ENCODE assay signal across 26 cellular contexts in genomic region chr16:79215289-79215688, GRCh38.
A peak's percentile ranks its signal among the peaks of the same experiment; 100 is the strongest.
DNase-seq lines count a peak whose midpoint lies in the region; ATAC-seq, FAIRE-seq and TF ChIP-seq lines count a peak whose summit lies in the region.
"Had no signal": no experiment of that assay in that cellular context is flagged by ENCODE, and none has a peak within 500 bp of the region (broad histone marks: within the 10 kb centered on the region; RNA-seq: fewer than 3 reads in every experiment).

No MANE protein-coding gene starts in this region.

- peak overlapping the region; percentile 49; the same call in 1 of the 2 replicates for H2BK20ac ChIP-seq in H1 (ENCODE audit: low read length)

- no peak overlapping the region for H3K4me3 Mint-ChIP-seq in activated CD8-positive, alpha-beta memory T cell treated with anti-CD3 and anti-CD28 coated beads, Interleukin-2, amount 10 ng/mL, durations not matched to agents 7 days and 5 days
- no peak overlapping the region for H3K4me3 Mint-ChIP-seq in stimulated activated memory B cell treated with anti-CD40 and anti-IgM and Interleukin-4, amounts not matched to agents 10 μg/mL and 1 μg/mL and 100 μg/mL, for 72 hours
- H3K4me3 Mint-ChIP-seq: B cell; CD4-positive, alpha-beta T cell; CD8-positive, alpha-beta T cell had no signal

- peak overlapping the region; percentile 40; the same call in 1 of the 2 replicates for H2BK12ac ChIP-seq in H1 (ENCODE audit: low read depth, low read length)

- H3K36me3 ChIP-seq in H1 (ENCODE audit: control insufficient read depth in 2 of 4, insufficient read depth in 4 of 4, low read length in 3 of 4) = no peaks in the 10 kb centered on the region
- H3K36me3 ChIP-seq: BLaER1 treated with 17β-estradiol and CSF1 and Interleukin-3, amounts not matched to agents 10 nM and 100 nM had no signal

- H4K5ac ChIP-seq in H1 (ENCODE audit: insufficient read length, low read depth, low read length) = no peak overlapping the region

- peaks cover 29% of the 10 kb centered on the region for H3K4me1 Mint-ChIP-seq in activated CD8-positive, alpha-beta memory T cell treated with anti-CD3 and anti-CD28 coated beads, Interleukin-2, amount 10 ng/mL, durations not matched to agents 7 days and 5 days
- H3K4me1 Mint-ChIP-seq in stimulated activated memory B cell treated with anti-CD40 and anti-IgM and Interleukin-4, amounts not matched to agents 10 μg/mL and 1 μg/mL and 100 μg/mL, for 72 hours = no peaks in the 10 kb centered on the region
- H3K4me1 Mint-ChIP-seq: B cell had no signal

- no peak overlapping the region for H3K56ac ChIP-seq in H1 (replicated peaks; ENCODE audit: insufficient read length, low read depth, low read length)

- H3K27ac ChIP-seq in H1 (ENCODE audit: low read depth, low read length) = no peak overlapping the region
- H3K27ac ChIP-seq: 22Rv1; A549; BLaER1 treated with 17β-estradiol and CSF1 and Interleukin-3, amounts not matched to agents 10 nM and 100 nM; C4-2B had no signal

- peak; percentile 15 for DNase-seq in activated CD8-positive, alpha-beta memory T cell treated with anti-CD3 and anti-CD28 coated beads for 24 hours
- DNase-seq in activated CD8-positive, alpha-beta memory T cell treated with anti-CD3 and anti-CD28 coated beads, Interleukin-2, amount 10 ng/mL, durations not matched to agents 7 days and 5 days = no peak
- no peak for DNase-seq in H1 (ENCODE audit: low read depth in 1 of 2, low spot score in 2 of 2)
- DNase-seq in AG20443 (ENCODE audit: low spot score) = no peak
- no peak for DNase-seq in AG08395 (ENCODE audit: low spot score)
- DNase-seq: AML-193; CD4-positive, alpha-beta T cell; CD8-positive, alpha-beta T cell; COR-L47; DMS 273 treated with DMSO at 0.1 percent for 48 hours; DMS153; DMS53; DMS79; DND-41; EL; GDM1 had no signal

- H2AK5ac ChIP-seq in H1 (ENCODE audit: low read depth, low read length) = no peak overlapping the region

- TF ChIP-seq RAD21 in H1 (IDR thresholded peaks at IDR 0.05 in 1 of 2, conservative IDR thresholded peaks at IDR 0.05 in 1 of 2; ENCODE audit: low read depth in 2 of 2, low read length in 2 of 2) = no peak

- H3K27me3 ChIP-seq in H1 (replicated peaks in 1 of 4; ENCODE audit: control insufficient read depth in 3 of 4, extremely low read depth in 1 of 4, insufficient read depth in 3 of 4, low read length in 3 of 4) = no peaks in the 10 kb centered on the region
- H3K27me3 ChIP-seq: BLaER1 treated with 17β-estradiol and CSF1 and Interleukin-3, amounts not matched to agents 10 nM and 100 nM had no signal

- H3K18ac ChIP-seq in H1 (ENCODE audit: extremely low read depth, low read length) = no peak overlapping the region

- TF ChIP-seq CTCF in H1 (IDR thresholded peaks at IDR 0.05; ENCODE audit: control extremely low read depth in 1 of 3, insufficient read depth in 1 of 3, low read depth in 1 of 3, low read length in 3 of 3) = no peak

- CTCF ChIA-PET in activated CD8-positive, alpha-beta memory T cell treated with anti-CD3 and anti-CD28 coated beads, Interleukin-2, amount 10 ng/mL, durations not matched to agents 7 days and 5 days (lab: Charles Lee) = interaction anchor here (0.7 kb wide), 1 partner anchor 12 kb away, joined by 3 read pairs; no protein-coding TSS in a partner anchor
- CTCF ChIA-PET in H1 (lab: Charles Lee; ENCODE audit: partially characterized antibody) = interaction anchor here (1.0 kb wide), 1 partner anchor 46 kb away, joined by 3 read pairs; no protein-coding TSS in a partner anchor

- H4K20me1 ChIP-seq in H1 (replicated peaks in 1 of 2; ENCODE audit: control insufficient read depth in 1 of 2, insufficient read depth in 2 of 2, low read length in 2 of 2) = no peaks in the 10 kb centered on the region
- H4K20me1 ChIP-seq: BLaER1 treated with 17β-estradiol and CSF1 and Interleukin-3, amounts not matched to agents 10 nM and 100 nM had no signal

- no peaks in the 10 kb centered on the region for H3K9me3 ChIP-seq in H1 (ENCODE audit: insufficient read depth in 2 of 2, low read depth in 1 of 2, low read length in 1 of 2)
- H3K9me3 ChIP-seq: A549 had no signal

- peaks cover 10% of the 10 kb centered on the region for H3K9me3 Mint-ChIP-seq in activated CD8-positive, alpha-beta memory T cell treated with anti-CD3 and anti-CD28 coated beads, Interleukin-2, amount 10 ng/mL, durations not matched to agents 7 days and 5 days (ENCODE audit: low read depth)
- H3K9me3 Mint-ChIP-seq in stimulated activated memory B cell treated with anti-CD40 and anti-IgM and Interleukin-4, amounts not matched to agents 10 μg/mL and 1 μg/mL and 100 μg/mL, for 72 hours = peaks cover 9% of the 10 kb centered on the region

- H2BK15ac ChIP-seq in H1 (ENCODE audit: low read length) = 0 out of 2 replicates have a peak overlapping the region, but pooled peaks have one; percentile 61

- POLR2A ChIA-PET in H1 (lab: Charles Lee; ENCODE audit: partially characterized antibody) = no interaction called here

- no peaks in the 10 kb centered on the region for H3K27me3 Mint-ChIP-seq in activated CD8-positive, alpha-beta memory T cell treated with anti-CD3 and anti-CD28 coated beads, Interleukin-2, amount 10 ng/mL, durations not matched to agents 7 days and 5 days
- H3K27me3 Mint-ChIP-seq in stimulated activated memory B cell treated with anti-CD40 and anti-IgM and Interleukin-4, amounts not matched to agents 10 μg/mL and 1 μg/mL and 100 μg/mL, for 72 hours = no peaks in the 10 kb centered on the region
- H3K27me3 Mint-ChIP-seq: B cell; CD4-positive, alpha-beta T cell had no signal

- 88% methylated on average over 4 of the region's 4 CpGs; no CpG with 5 or more reads in 1 of the 2 experiments for WGBS in H1 (ENCODE audit: extremely low coverage in 1 of 2, insufficient coverage in 1 of 2, insufficient read length in 1 of 2, insufficient replicate concordance in 2 of 2, low coverage in 1 of 2, low lambda C conversion rate in 2 of 2, missing lambda C conversion rate in 1 of 2), 2 experiments

- H4K91ac ChIP-seq in H1 (replicated peaks; ENCODE audit: insufficient read length, low read length) = no peak overlapping the region

- H3K23me2 ChIP-seq in H1 (ENCODE audit: low read depth, low read length) = no peaks in the 10 kb centered on the region

- peaks cover 17% of the 10 kb centered on the region for H3K36me3 Mint-ChIP-seq in activated CD8-positive, alpha-beta memory T cell treated with anti-CD3 and anti-CD28 coated beads, Interleukin-2, amount 10 ng/mL, durations not matched to agents 7 days and 5 days
- peaks cover 7% of the 10 kb centered on the region for H3K36me3 Mint-ChIP-seq in stimulated activated memory B cell treated with anti-CD40 and anti-IgM and Interleukin-4, amounts not matched to agents 10 μg/mL and 1 μg/mL and 100 μg/mL, for 72 hours
- H3K36me3 Mint-ChIP-seq: CD8-positive, alpha-beta T cell had no signal

- no peaks in the 10 kb centered on the region for H3K79me2 ChIP-seq in H1 (ENCODE audit: control insufficient read depth in 1 of 2, insufficient read depth in 2 of 2, low read length in 2 of 2)

- H2AFZ ChIP-seq in H1 (ENCODE audit: low read length) = no peak overlapping the region

- no peak overlapping the region for H3K14ac ChIP-seq in H1 (ENCODE audit: insufficient read length)

- no peaks in the 10 kb centered on the region for H3K79me1 ChIP-seq in H1 (ENCODE audit: low read depth, low read length)

- TF ChIP-seq POLR2A in H1 (IDR thresholded peaks at IDR 0.05; ENCODE audit: control extremely low read depth in 1 of 2, low read depth in 2 of 2, low read length in 2 of 2) = no peak

- H2BK120ac ChIP-seq in H1 (replicated peaks; ENCODE audit: low read depth, low read length) = no peak overlapping the region

- TF ChIP-seq EP300 in H1 (IDR thresholded peaks at IDR 0.05; ENCODE audit: borderline replicate concordance in 1 of 2, low read depth in 2 of 2, low read length in 2 of 2) = no peak

- H3K27ac Mint-ChIP-seq in activated CD8-positive, alpha-beta memory T cell treated with anti-CD3 and anti-CD28 coated beads, Interleukin-2, amount 10 ng/mL, durations not matched to agents 7 days and 5 days = no peak overlapping the region
- H3K27ac Mint-ChIP-seq in stimulated activated memory B cell treated with anti-CD40 and anti-IgM and Interleukin-4, amounts not matched to agents 10 μg/mL and 1 μg/mL and 100 μg/mL, for 72 hours = no peak overlapping the region
- H3K27ac Mint-ChIP-seq: B cell; CD4-positive, alpha-beta T cell; CD8-positive, alpha-beta T cell had no signal

- no peak overlapping the region for H3K4ac ChIP-seq in H1 (replicated peaks; ENCODE audit: insufficient read length, low read depth, low read length)

- H4K8ac ChIP-seq in H1 (ENCODE audit: extremely low read depth, insufficient read depth, low read length) = no peak overlapping the region

- no peak overlapping the region for H2BK5ac ChIP-seq in H1 (ENCODE audit: low read depth, low read length)

- no peak for ATAC-seq in activated CD8-positive, alpha-beta memory T cell treated with anti-CD3 and anti-CD28 coated beads, Interleukin-2, amount 10 ng/mL, durations not matched to agents 7 days and 5 days
- ATAC-seq in stimulated activated memory B cell treated with anti-CD40 and anti-IgM and Interleukin-4, amounts not matched to agents 10 μg/mL and 1 μg/mL and 100 μg/mL, for 72 hours = peak; percentile 39
- ATAC-seq in GM21528 (IDR thresholded peaks at IDR 0.05; ENCODE audit: low FRiP score, unreplicated experiment) = no peak
- ATAC-seq: A549; CD8-positive, alpha-beta T cell; GM12878 had no signal

- no peak overlapping the region for H3K4me2 ChIP-seq in H1 (ENCODE audit: insufficient read depth in 1 of 2, low read depth in 2 of 2, low read length in 2 of 2)
- H3K4me2 ChIP-seq: A549 had no signal

- H3K23ac ChIP-seq in H1 (ENCODE audit: insufficient read length) = no peak overlapping the region

- peaks cover 1 to 9% (median 6%) of the 10 kb centered on the region in 4 experiments; a peak in 6 of 7 replicates for H3K4me1 ChIP-seq in H1 (replicated peaks in 1 of 4; ENCODE audit: control insufficient read depth in 3 of 4, insufficient read depth in 4 of 4, low read length in 3 of 4)
- H3K4me1 ChIP-seq: A549 had no signal

- no peak overlapping the region for H3K9ac ChIP-seq in H1 (replicated peaks in 1 of 4; ENCODE audit: extremely low read depth in 1 of 4, low read depth in 3 of 4, low read length in 3 of 4)
- H3K9ac ChIP-seq: BLaER1 treated with 17β-estradiol and CSF1 and Interleukin-3, amounts not matched to agents 10 nM and 100 nM had no signal

- no peak overlapping the region for H3K4me3 ChIP-seq in H1 (ENCODE audit: extremely low read depth in 1 of 4, insufficient read depth in 2 of 4, low read depth in 3 of 4, low read length in 4 of 4)
- H3K4me3 ChIP-seq: A549; BLaER1 treated with 17β-estradiol and CSF1 and Interleukin-3, amounts not matched to agents 10 nM and 100 nM; GM12878 had no signal

- FAIRE-seq in H1 (lab: Jason Lieb, UNC) = no peak
- FAIRE-seq: A549, GM12878, GM12892, GM18507 had no signal

TF ChIP-seq in H1, 55 proteins besides CTCF, POLR2A, EP300 and RAD21 (continues in another document):
- TF ChIP-seq NRF1 (IDR thresholded peaks at IDR 0.05; ENCODE audit: low read depth, low read length) = no peak
- TF ChIP-seq EZH2 (IDR thresholded peaks at IDR 0.05; ENCODE audit: low read depth, low read length, severe bottlenecking) = no peak
- TF ChIP-seq TCF12 (IDR thresholded peaks at IDR 0.05; ENCODE audit: low read depth, low read length) = no peak
- TF ChIP-seq BRCA1 (IDR thresholded peaks at IDR 0.05; ENCODE audit: low read depth, low read length) = no peak
- no peak for TF ChIP-seq KDM5A (IDR thresholded peaks at IDR 0.05; ENCODE audit: low read length)
- TF ChIP-seq POU5F1 (IDR thresholded peaks at IDR 0.05; ENCODE audit: low read depth, low read length) = no peak
